3 cellular contexts compared by ENCODE assay signal in the genomic region with DNA sequence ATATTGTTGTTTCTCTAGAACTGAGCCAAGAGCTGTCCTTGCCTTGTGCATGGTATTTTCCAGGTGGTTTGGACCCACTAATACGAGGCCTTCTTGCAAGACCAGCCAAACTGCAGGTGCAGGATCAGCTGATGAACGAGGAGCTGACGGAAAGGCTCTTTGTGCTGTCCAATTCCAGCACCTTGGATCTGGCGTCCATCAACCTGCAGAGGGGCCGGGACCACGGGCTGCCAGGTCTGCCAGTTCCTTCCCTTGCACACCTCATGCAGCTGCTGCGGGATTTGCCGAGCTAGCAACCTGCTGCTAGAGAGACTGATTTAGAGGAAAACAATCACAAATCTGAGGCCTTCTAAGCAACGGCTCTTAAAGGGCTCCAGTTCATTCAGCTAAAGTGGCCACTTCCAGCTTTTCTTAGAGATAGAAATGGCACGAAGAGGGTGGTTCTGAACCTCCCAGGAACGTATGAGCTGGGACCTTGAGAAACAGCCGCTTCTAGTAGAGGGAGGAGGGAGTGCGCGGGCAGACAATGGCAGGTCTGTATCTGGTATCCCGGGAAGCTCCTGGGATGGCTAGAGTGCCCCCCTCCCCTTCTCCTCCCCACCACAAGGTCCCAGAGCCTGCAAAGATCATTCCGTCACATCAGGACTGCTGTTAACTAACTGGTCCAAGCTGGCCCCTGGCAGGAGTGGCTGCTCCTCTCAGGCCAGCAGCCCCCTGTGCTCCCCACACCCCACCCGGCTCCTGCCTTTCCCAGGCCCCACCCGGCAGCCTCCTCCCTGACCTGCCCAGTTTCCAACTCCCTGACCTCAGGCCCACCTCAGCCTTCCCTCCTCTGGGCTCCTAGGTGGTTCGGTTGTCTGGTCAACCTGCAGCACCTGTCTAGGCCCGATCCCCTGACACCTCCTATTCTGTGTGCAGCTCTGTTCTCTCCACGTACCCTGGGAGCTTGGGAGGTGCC.
TF ChIP-seq lines count a peak whose summit lies in the region.

No MANE protein-coding gene starts in this region.

TF ChIP-seq in SK-N-SH, 30 proteins besides CTCF, POLR2A, EP300 and RAD21 (continued from another document):
- TF ChIP-seq CHD2 (IDR thresholded peaks at IDR 0.05; ENCODE audit: low read length, partially characterized antibody) (no peak), RFX5 (IDR thresholded peaks at IDR 0.05; ENCODE audit: low read length) (no peak), FOXJ3 (CRISPR knock-in tag; IDR thresholded peaks at IDR 0.05) (no peak), JUND (IDR thresholded peaks at IDR 0.05) (no peak), NFIC (IDR thresholded peaks at IDR 0.05; ENCODE audit: borderline replicate concordance) (no peak), TCF12 (IDR thresholded peaks at IDR 0.05) (no peak), SMC3 (IDR thresholded peaks at IDR 0.05; ENCODE audit: low read depth, low read length) (no peak)

TF ChIP-seq in SK-N-SH treated with all-trans-retinoic acid at 6 μM for 48 hours, 23 proteins besides CTCF, POLR2A, EP300 and RAD21 (continued from another document):
- no peak for TF ChIP-seq TCF4 (CRISPR knock-in tag; IDR thresholded peaks at IDR 0.05; ENCODE audit: borderline replicate concordance)
- no peak for TF ChIP-seq ZNF8 (CRISPR knock-in tag; IDR thresholded peaks at IDR 0.05)
- TF ChIP-seq, protein P1, sequence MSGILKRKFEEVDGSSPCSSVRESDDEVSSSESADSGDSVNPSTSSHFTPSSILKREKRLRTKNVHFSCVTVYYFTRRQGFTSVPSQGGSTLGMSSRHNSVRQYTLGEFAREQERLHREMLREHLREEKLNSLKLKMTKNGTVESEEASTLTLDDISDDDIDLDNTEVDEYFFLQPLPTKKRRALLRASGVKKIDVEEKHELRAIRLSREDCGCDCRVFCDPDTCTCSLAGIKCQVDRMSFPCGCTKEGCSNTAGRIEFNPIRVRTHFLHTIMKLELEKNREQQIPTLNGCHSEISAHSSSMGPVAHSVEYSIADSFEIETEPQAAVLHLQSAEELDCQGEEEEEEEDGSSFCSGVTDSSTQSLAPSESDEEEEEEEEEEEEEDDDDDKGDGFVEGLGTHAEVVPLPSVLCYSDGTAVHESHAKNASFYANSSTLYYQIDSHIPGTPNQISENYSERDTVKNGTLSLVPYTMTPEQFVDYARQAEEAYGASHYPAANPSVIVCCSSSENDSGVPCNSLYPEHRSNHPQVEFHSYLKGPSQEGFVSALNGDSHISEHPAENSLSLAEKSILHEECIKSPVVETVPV (CRISPR knock-in tag; IDR thresholded peaks at IDR 0.05) = no peak
- TF ChIP-seq SNAI2 (CRISPR knock-in tag; IDR thresholded peaks at IDR 0.05) = no peak
- no peak for TF ChIP-seq RARB (CRISPR knock-in tag; IDR thresholded peaks at IDR 0.05)
- TF ChIP-seq OSR1 (CRISPR knock-in tag; IDR thresholded peaks at IDR 0.05) = no peak
- TF ChIP-seq, protein P2, sequence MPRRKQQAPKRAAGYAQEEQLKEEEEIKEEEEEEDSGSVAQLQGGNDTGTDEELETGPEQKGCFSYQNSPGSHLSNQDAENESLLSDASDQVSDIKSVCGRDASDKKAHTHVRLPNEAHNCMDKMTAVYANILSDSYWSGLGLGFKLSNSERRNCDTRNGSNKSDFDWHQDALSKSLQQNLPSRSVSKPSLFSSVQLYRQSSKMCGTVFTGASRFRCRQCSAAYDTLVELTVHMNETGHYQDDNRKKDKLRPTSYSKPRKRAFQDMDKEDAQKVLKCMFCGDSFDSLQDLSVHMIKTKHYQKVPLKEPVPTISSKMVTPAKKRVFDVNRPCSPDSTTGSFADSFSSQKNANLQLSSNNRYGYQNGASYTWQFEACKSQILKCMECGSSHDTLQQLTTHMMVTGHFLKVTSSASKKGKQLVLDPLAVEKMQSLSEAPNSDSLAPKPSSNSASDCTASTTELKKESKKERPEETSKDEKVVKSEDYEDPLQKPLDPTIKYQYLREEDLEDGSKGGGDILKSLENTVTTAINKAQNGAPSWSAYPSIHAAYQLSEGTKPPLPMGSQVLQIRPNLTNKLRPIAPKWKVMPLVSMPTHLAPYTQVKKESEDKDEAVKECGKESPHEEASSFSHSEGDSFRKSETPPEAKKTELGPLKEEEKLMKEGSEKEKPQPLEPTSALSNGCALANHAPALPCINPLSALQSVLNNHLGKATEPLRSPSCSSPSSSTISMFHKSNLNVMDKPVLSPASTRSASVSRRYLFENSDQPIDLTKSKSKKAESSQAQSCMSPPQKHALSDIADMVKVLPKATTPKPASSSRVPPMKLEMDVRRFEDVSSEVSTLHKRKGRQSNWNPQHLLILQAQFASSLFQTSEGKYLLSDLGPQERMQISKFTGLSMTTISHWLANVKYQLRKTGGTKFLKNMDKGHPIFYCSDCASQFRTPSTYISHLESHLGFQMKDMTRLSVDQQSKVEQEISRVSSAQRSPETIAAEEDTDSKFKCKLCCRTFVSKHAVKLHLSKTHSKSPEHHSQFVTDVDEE (CRISPR knock-in tag; IDR thresholded peaks at IDR 0.05) = no peak
- no peak for TF ChIP-seq GLIS3 (CRISPR knock-in tag; IDR thresholded peaks at IDR 0.05)
- TF ChIP-seq ZC3H10 (CRISPR knock-in tag; IDR thresholded peaks at IDR 0.05) = no peak
- no peak for TF ChIP-seq ZFP30 (CRISPR knock-in tag; IDR thresholded peaks at IDR 0.05)
- TF ChIP-seq ISL1 (CRISPR knock-in tag; IDR thresholded peaks at IDR 0.05) = no peak
- TF ChIP-seq ARNTL (CRISPR knock-in tag; IDR thresholded peaks at IDR 0.05; ENCODE audit: borderline replicate concordance, low read depth) = no peak
- TF ChIP-seq ZFP3 (CRISPR knock-in tag; IDR thresholded peaks at IDR 0.05) = no peak
- no peak for TF ChIP-seq ZNF565 (CRISPR knock-in tag; conservative IDR thresholded peaks at IDR 0.05; ENCODE audit: low read depth)
- TF ChIP-seq BACH2 (CRISPR knock-in tag; IDR thresholded peaks at IDR 0.05; ENCODE audit: borderline replicate concordance) = no peak
- TF ChIP-seq TOX (CRISPR knock-in tag; IDR thresholded peaks at IDR 0.05; ENCODE audit: borderline replicate concordance) = no peak
- TF ChIP-seq, protein P3, sequence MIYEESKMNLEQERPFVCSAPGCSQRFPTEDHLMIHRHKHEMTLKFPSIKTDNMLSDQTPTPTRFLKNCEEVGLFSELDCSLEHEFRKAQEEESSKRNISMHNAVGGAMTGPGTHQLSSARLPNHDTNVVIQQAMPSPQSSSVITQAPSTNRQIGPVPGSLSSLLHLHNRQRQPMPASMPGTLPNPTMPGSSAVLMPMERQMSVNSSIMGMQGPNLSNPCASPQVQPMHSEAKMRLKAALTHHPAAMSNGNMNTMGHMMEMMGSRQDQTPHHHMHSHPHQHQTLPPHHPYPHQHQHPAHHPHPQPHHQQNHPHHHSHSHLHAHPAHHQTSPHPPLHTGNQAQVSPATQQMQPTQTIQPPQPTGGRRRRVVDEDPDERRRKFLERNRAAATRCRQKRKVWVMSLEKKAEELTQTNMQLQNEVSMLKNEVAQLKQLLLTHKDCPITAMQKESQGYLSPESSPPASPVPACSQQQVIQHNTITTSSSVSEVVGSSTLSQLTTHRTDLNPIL (CRISPR knock-in tag; IDR thresholded peaks at IDR 0.05; ENCODE audit: low read depth) = no peak
- TF ChIP-seq, protein P4, sequence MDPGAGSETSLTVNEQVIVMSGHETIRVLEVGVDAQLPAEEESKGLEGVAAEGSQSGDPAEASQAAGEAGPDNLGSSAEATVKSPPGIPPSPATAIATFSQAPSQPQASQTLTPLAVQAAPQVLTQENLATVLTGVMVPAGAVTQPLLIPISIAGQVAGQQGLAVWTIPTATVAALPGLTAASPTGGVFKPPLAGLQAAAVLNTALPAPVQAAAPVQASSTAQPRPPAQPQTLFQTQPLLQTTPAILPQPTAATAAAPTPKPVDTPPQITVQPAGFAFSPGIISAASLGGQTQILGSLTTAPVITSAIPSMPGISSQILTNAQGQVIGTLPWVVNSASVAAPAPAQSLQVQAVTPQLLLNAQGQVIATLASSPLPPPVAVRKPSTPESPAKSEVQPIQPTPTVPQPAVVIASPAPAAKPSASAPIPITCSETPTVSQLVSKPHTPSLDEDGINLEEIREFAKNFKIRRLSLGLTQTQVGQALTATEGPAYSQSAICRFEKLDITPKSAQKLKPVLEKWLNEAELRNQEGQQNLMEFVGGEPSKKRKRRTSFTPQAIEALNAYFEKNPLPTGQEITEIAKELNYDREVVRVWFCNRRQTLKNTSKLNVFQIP (CRISPR knock-in tag; IDR thresholded peaks at IDR 0.05; ENCODE audit: borderline replicate concordance, low read depth) = no peak

TF ChIP-seq in HEK293, 187 proteins besides CTCF, POLR2A, EP300 and RAD21 (continued from another document):
- TF ChIP-seq, protein P5, sequence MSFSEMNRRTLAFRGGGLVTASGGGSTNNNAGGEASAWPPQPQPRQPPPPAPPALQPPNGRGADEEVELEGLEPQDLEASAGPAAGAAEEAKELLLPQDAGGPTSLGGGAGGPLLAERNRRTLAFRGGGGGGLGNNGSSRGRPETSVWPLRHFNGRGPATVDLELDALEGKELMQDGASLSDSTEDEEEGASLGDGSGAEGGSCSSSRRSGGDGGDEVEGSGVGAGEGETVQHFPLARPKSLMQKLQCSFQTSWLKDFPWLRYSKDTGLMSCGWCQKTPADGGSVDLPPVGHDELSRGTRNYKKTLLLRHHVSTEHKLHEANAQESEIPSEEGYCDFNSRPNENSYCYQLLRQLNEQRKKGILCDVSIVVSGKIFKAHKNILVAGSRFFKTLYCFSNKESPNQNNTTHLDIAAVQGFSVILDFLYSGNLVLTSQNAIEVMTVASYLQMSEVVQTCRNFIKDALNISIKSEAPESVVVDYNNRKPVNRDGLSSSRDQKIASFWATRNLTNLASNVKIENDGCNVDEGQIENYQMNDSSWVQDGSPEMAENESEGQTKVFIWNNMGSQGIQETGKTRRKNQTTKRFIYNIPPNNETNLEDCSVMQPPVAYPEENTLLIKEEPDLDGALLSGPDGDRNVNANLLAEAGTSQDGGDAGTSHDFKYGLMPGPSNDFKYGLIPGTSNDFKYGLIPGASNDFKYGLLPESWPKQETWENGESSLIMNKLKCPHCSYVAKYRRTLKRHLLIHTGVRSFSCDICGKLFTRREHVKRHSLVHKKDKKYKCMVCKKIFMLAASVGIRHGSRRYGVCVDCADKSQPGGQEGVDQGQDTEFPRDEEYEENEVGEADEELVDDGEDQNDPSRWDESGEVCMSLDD (tag by site-specific recombination; IDR thresholded peaks at IDR 0.05) = no peak
- no peak for TF ChIP-seq SALL2 (tag by site-specific recombination; IDR thresholded peaks at IDR 0.05; ENCODE audit: borderline replicate concordance)
- TF ChIP-seq, protein P6, sequence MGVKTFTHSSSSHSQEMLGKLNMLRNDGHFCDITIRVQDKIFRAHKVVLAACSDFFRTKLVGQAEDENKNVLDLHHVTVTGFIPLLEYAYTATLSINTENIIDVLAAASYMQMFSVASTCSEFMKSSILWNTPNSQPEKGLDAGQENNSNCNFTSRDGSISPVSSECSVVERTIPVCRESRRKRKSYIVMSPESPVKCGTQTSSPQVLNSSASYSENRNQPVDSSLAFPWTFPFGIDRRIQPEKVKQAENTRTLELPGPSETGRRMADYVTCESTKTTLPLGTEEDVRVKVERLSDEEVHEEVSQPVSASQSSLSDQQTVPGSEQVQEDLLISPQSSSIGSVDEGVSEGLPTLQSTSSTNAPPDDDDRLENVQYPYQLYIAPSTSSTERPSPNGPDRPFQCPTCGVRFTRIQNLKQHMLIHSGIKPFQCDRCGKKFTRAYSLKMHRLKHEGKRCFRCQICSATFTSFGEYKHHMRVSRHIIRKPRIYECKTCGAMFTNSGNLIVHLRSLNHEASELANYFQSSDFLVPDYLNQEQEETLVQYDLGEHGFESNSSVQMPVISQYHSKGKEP (tag by site-specific recombination; IDR thresholded peaks at IDR 0.05) = no peak
